In genomic region chr12:94100990-94101901, GRCh38 we compare ENCODE assay signal across 8 cellular contexts. TPM values are rescaled to one million over a fixed set of nuclear protein-coding genes. Genes with fewer than 3 reads are reported as not detected.
DNase-seq lines count a peak whose midpoint lies in the region; ATAC-seq, FAIRE-seq and TF ChIP-seq lines count a peak whose summit lies in the region.

No MANE protein-coding gene starts in this region.

- peak overlapping the region; percentile 84 for H3K4me3 Mint-ChIP-seq in neural crest cell
- H3K4me3 Mint-ChIP-seq in stimulated activated naive CD8-positive, alpha-beta T cell treated with anti-CD3 and anti-CD28 coated beads, Interleukin-15, Interleukin-2, amounts not matched to agents 100 ng/mL and 50 ng/mL, for 24 hours = peak overlapping the region; percentile 82

- H3K4me1 Mint-ChIP-seq in neural crest cell = peaks cover 18% of the 10 kb centered on the region
- H3K4me1 Mint-ChIP-seq in stimulated activated naive CD8-positive, alpha-beta T cell treated with anti-CD3 and anti-CD28 coated beads, Interleukin-15, Interleukin-2, amounts not matched to agents 100 ng/mL and 50 ng/mL, for 24 hours (ENCODE audit: low read depth) = peaks cover 21% of the 10 kb centered on the region

- H3K27me3 Mint-ChIP-seq in neural crest cell (ENCODE audit: low read depth) = peaks cover 20% of the 10 kb centered on the region
- peaks cover 25% of the 10 kb centered on the region for H3K27me3 Mint-ChIP-seq in stimulated activated naive CD8-positive, alpha-beta T cell treated with anti-CD3 and anti-CD28 coated beads, Interleukin-15, Interleukin-2, amounts not matched to agents 100 ng/mL and 50 ng/mL, for 24 hours

- peak; percentile 24 for DNase-seq in COLO829 (ENCODE audit: low spot score)
- peak; percentile 37 for DNase-seq in RCC 7860 (ENCODE audit: low spot score)
- peak; percentile 72 for DNase-seq in activated effector memory CD4-positive, alpha-beta T cell treated with Interleukin-2 at 50 U/mL for 16 hours
- DNase-seq in foreskin fibroblast = peak; percentile 53 to 85
- DNase-seq in neural crest cell (ENCODE audit: low read depth, low spot score) = peak; percentile 84

- H3K27ac Mint-ChIP-seq in neural crest cell (ENCODE audit: unreplicated experiment) = peak overlapping the region; percentile 46
- peak overlapping the region; percentile 67 for H3K27ac Mint-ChIP-seq in stimulated activated naive CD8-positive, alpha-beta T cell treated with anti-CD3 and anti-CD28 coated beads, Interleukin-15, Interleukin-2, amounts not matched to agents 100 ng/mL and 50 ng/mL, for 24 hours

- TF ChIP-seq CTCF in LNCAP (IDR thresholded peaks at IDR 0.05) = peak; percentile 83
- TF ChIP-seq CTCF in foreskin fibroblast (IDR thresholded peaks at IDR 0.05; ENCODE audit: low read depth, low read length) = peak; percentile 79
- TF ChIP-seq CTCF in neural crest cell (conservative IDR thresholded peaks at IDR 0.05) = peak; percentile 97

- H3K9me3 Mint-ChIP-seq in neural crest cell = no peaks in the 10 kb centered on the region
- no peaks in the 10 kb centered on the region for H3K9me3 Mint-ChIP-seq in stimulated activated naive CD8-positive, alpha-beta T cell treated with anti-CD3 and anti-CD28 coated beads, Interleukin-15, Interleukin-2, amounts not matched to agents 100 ng/mL and 50 ng/mL, for 24 hours

- H3K4me3 ChIP-seq in foreskin fibroblast (ENCODE audit: low read depth in 1 of 2, low read length in 2 of 2) = peak overlapping the region; percentile 59 to 76

- FAIRE-seq in RCC 7860 (lab: Jason Lieb, UNC) = no peak

- no peaks in the 10 kb centered on the region for H3K36me3 Mint-ChIP-seq in neural crest cell (ENCODE audit: low read depth)
- H3K36me3 Mint-ChIP-seq in stimulated activated naive CD8-positive, alpha-beta T cell treated with anti-CD3 and anti-CD28 coated beads, Interleukin-15, Interleukin-2, amounts not matched to agents 100 ng/mL and 50 ng/mL, for 24 hours (ENCODE audit: low read depth) = no peaks in the 10 kb centered on the region

- ATAC-seq in GM21529 (IDR thresholded peaks at IDR 0.05; ENCODE audit: unreplicated experiment) = peak; percentile 62

RNA-seq across cellular contexts. Expression of gene PLXNC1, which starts 47.1 kb away (rescaled TPM):
- total RNA-seq in neural crest cell = 4.3 and 5.8 TPM in 2 replicates

Comparison
In these comparisons a context has a peak if more than half of its experiments do, and no peak if none do; other contexts are left out.
1. Peak in every context shown above with its lines: DNase-seq, ATAC-seq and H3K4me3 ChIP-seq.
2. DNase-seq: peak in every context shown above with its lines; median percentile 84 in neural crest cell; 72 in activated effector memory CD4-positive, alpha-beta T cell treated with Interleukin-2 at 50 U/mL for 16 hours; 69 in foreskin fibroblast; 37 in RCC 7860; 24 in COLO829.